ENCODE assay signal across 1 cellular context in the genomic region with DNA sequence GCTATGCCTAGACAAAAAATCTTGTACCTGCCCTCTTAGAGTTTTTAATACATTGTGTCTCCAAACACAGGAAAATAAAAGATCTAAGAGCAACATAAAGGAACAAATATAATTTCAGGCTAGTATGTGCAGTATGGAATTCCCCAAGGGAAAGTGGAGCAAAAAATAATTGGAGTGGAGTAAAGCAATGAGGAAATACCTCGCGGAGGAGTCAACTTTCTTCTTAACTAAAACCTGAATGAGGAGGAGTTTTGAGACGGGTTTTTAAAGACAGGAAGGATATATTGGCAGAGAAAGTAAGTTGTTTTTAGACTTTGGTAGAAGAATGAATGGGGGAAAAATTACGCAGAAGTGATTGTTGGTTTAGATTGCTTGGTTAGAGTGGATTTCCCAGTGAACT.
TF ChIP-seq lines count a peak whose summit lies in the region.

No MANE protein-coding gene starts in this region.

TF ChIP-seq in IMR-90, 13 proteins besides CTCF, POLR2A, EP300 and RAD21:
- TF ChIP-seq RFX5 (IDR thresholded peaks at IDR 0.05; ENCODE audit: low read depth, low read length) = no peak
- no peak for TF ChIP-seq MXI1 (IDR thresholded peaks at IDR 0.05; ENCODE audit: borderline replicate concordance, low read depth, low read length)
- no peak for TF ChIP-seq NFE2L2 (IDR thresholded peaks at IDR 0.05; ENCODE audit: low read depth, low read length)
- TF ChIP-seq MAZ (IDR thresholded peaks at IDR 0.05; ENCODE audit: borderline replicate concordance, low read depth, low read length) = no peak
- no peak for TF ChIP-seq CEBPB (IDR thresholded peaks at IDR 0.05; ENCODE audit: low read depth, low read length)
- no peak for TF ChIP-seq BHLHE40 (IDR thresholded peaks at IDR 0.05; ENCODE audit: low read depth, low read length)
- no peak for TF ChIP-seq RCOR1 (IDR thresholded peaks at IDR 0.05; ENCODE audit: insufficient replicate concordance, low read length)
- no peak for TF ChIP-seq SMC3 (IDR thresholded peaks at IDR 0.05; ENCODE audit: low read depth, low read length)
- TF ChIP-seq, protein P1, sequence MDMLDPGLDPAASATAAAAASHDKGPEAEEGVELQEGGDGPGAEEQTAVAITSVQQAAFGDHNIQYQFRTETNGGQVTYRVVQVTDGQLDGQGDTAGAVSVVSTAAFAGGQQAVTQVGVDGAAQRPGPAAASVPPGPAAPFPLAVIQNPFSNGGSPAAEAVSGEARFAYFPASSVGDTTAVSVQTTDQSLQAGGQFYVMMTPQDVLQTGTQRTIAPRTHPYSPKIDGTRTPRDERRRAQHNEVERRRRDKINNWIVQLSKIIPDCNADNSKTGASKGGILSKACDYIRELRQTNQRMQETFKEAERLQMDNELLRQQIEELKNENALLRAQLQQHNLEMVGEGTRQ (IDR thresholded peaks at IDR 0.05; ENCODE audit: low read depth, low read length) = no peak
- no peak for TF ChIP-seq FOS (IDR thresholded peaks at IDR 0.05; ENCODE audit: low read depth, low read length)
- TF ChIP-seq CHD1 (IDR thresholded peaks at IDR 0.05; ENCODE audit: low read depth, low read length) = no peak
- TF ChIP-seq MAFK (IDR thresholded peaks at IDR 0.05; ENCODE audit: low read depth, low read length) = no peak
- TF ChIP-seq, protein P2, sequence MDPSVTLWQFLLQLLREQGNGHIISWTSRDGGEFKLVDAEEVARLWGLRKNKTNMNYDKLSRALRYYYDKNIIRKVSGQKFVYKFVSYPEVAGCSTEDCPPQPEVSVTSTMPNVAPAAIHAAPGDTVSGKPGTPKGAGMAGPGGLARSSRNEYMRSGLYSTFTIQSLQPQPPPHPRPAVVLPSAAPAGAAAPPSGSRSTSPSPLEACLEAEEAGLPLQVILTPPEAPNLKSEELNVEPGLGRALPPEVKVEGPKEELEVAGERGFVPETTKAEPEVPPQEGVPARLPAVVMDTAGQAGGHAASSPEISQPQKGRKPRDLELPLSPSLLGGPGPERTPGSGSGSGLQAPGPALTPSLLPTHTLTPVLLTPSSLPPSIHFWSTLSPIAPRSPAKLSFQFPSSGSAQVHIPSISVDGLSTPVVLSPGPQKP (IDR thresholded peaks at IDR 0.05; ENCODE audit: borderline replicate concordance, low read depth, low read length) = no peak
